In the genomic region with DNA sequence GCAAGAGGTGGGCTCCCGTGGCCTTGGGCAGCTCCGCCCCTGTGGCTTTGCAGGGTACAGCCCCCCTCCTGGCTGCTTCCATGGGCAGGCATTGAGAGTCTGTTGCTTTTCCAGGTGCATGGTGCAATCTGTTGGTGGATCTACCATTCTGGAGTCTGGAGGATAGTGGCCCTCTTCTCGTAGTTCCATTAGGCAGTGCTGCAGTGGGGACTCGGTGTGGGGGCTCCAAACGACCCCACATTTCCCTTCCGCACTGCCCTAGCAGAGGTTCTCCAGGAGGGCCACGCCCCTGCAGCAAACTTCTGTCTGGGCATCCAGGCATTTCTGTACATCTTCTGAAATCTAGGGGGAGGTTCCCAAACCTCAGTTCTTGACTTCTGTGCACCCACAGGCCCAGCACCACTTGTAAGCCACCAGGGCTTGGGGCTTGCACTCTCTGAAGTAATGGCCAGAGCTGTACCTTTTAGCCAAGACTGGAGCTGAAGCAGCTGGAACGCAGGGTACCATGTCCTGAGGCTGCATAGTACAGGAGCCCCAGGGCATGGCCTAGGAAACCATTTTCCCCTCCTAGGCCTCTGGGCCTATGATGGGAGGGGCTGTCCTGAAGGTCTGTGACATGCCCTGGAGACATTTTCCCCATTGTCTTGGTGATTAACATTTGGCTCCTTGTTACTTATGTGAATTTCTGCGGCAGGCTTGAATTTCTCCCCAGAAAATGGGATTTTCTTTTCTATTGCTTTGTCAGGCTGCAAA, we compare ENCODE assay signal across 16 cellular contexts. TPM values are rescaled to one million over a fixed set of nuclear protein-coding genes. Genes with fewer than 3 reads are reported as not detected.
DNase-seq lines count a peak whose midpoint lies in the region; ATAC-seq, FAIRE-seq and TF ChIP-seq lines count a peak whose summit lies in the region.
"Had no signal": no experiment of that assay in that cellular context is flagged by ENCODE, and none has a peak within 500 bp of the region (broad histone marks: within the 10 kb centered on the region; RNA-seq: fewer than 3 reads in every experiment).

No MANE protein-coding gene starts in this region.

- H3K27ac ChIP-seq in CD8-positive, alpha-beta memory T cell (ENCODE audit: low read depth, low read length): no peak overlapping the region
- H3K27ac ChIP-seq in naive thymus-derived CD4-positive, alpha-beta T cell (ENCODE audit: low read depth, low read length): no peak overlapping the region
- no peak overlapping the region for H3K27ac ChIP-seq in aorta (ENCODE audit: low read depth in 1 of 2, low read length in 2 of 2)
- H3K27ac ChIP-seq: GM23248, KMS-11, PC-9 had no signal

- POLR2A ChIA-PET in CD8-positive, alpha-beta memory T cell (lab: Charles Lee): no interaction called here
- POLR2A ChIA-PET in naive thymus-derived CD4-positive, alpha-beta T cell (lab: Charles Lee): no interaction called here

- CTCF ChIA-PET in CD8-positive, alpha-beta memory T cell (lab: Charles Lee): no interaction called here
- CTCF ChIA-PET in naive thymus-derived CD4-positive, alpha-beta T cell (lab: Charles Lee): interaction anchor here (1.0 kb wide), 1 partner anchor 14 kb away, joined by 3 read pairs; no protein-coding TSS in a partner anchor

- peaks cover 22% of the 10 kb centered on the region for H3K4me1 ChIP-seq in CD8-positive, alpha-beta memory T cell (ENCODE audit: insufficient read depth, low read length)
- peaks cover 7 to 14% of the 10 kb centered on the region in 2 donors for H3K4me1 ChIP-seq in naive thymus-derived CD4-positive, alpha-beta T cell (ENCODE audit: control insufficient read depth in 2 of 2, insufficient read depth in 2 of 2, low read length in 2 of 2)
- peaks cover 2 to 4% of the 10 kb centered on the region in 2 donors for H3K4me1 ChIP-seq in aorta (ENCODE audit: control insufficient read depth in 1 of 2, insufficient read depth in 2 of 2, low read length in 2 of 2)
- peaks cover 16% of the 10 kb centered on the region for H3K4me1 ChIP-seq in mucosa of descending colon (ENCODE audit: low read depth)

- peaks cover 60 to 91% (median 85%) of the 10 kb centered on the region in 3 donors for H3K4me1 Mint-ChIP-seq in CD8-positive, alpha-beta memory T cell
- peaks cover 56% of the 10 kb centered on the region for H3K4me1 Mint-ChIP-seq in dendritic cell treated with granulocyte-macrophage colony-stimulating factor and Interleukin-4, amounts not matched to agents 40 ng/mL and 50 ng/mL, for 4 days (ENCODE audit: low read depth)
- H3K4me1 Mint-ChIP-seq in naive thymus-derived CD4-positive, alpha-beta T cell: peaks cover 35 to 79% (median 58%) of the 10 kb centered on the region in 7 donors

- no peaks in the 10 kb centered on the region for H3K9me3 ChIP-seq in CD8-positive, alpha-beta memory T cell (ENCODE audit: low read length)
- no peaks in the 10 kb centered on the region for H3K9me3 ChIP-seq in naive thymus-derived CD4-positive, alpha-beta T cell (ENCODE audit: control insufficient read depth in 2 of 3, low read length in 3 of 3)
- H3K9me3 ChIP-seq in aorta (ENCODE audit: control insufficient read depth, low read length) (no peaks in the 10 kb centered on the region), mucosa of descending colon (no peaks in the 10 kb centered on the region)

- no peak for FAIRE-seq in GM12891 (lab: Jason Lieb, UNC)

- 93 to 95% methylated on average over 9 of the region's 9 CpGs for WGBS in aorta, 2 donors

- no peak overlapping the region for H3K4me3 Mint-ChIP-seq in CD8-positive, alpha-beta memory T cell
- H3K4me3 Mint-ChIP-seq in dendritic cell treated with granulocyte-macrophage colony-stimulating factor and Interleukin-4, amounts not matched to agents 40 ng/mL and 50 ng/mL, for 4 days: no peak overlapping the region
- H3K4me3 Mint-ChIP-seq in naive thymus-derived CD4-positive, alpha-beta T cell: no peak overlapping the region
- H3K4me3 Mint-ChIP-seq: CD8-positive, alpha-beta T cell; HFFc6 had no signal

- TF ChIP-seq POLR2A in GM12891 (IDR thresholded peaks at IDR 0.05; ENCODE audit: low read depth, low read length): peak; percentile 37; the same call in 1 of the 2 replicates

- DNase-seq in CD8-positive, alpha-beta memory T cell: no peak
- DNase-seq in GM12891 (ENCODE audit: insufficient read length, low spot score) (no peak), aorta (no peak), mucosa of descending colon (no peak)
- no peak for DNase-seq in naive thymus-derived CD4-positive, alpha-beta T cell
- DNase-seq: CD8-positive, alpha-beta T cell; DND-41; GF-D8; GM23248; HFFc6; NCI-H1092 treated with DMSO at 0.1 percent for 48 hours; NCI-H187; PC-9 had no signal

- peaks cover 16% of the 10 kb centered on the region for H3K36me3 ChIP-seq in CD8-positive, alpha-beta memory T cell (ENCODE audit: insufficient read depth, low read length)
- H3K36me3 ChIP-seq in naive thymus-derived CD4-positive, alpha-beta T cell (ENCODE audit: control insufficient read depth in 2 of 3, insufficient read depth in 3 of 3, low read length in 3 of 3): peaks cover 4 to 35% (median 8%) of the 10 kb centered on the region in 3 experiments
- peaks cover 0 to 2% of the 10 kb centered on the region in 2 donors for H3K36me3 ChIP-seq in aorta (ENCODE audit: control insufficient read depth in 1 of 2, insufficient read depth in 2 of 2, low read length in 1 of 2)
- no peaks in the 10 kb centered on the region for H3K36me3 ChIP-seq in mucosa of descending colon (ENCODE audit: low read depth)

- no peaks in the 10 kb centered on the region for H3K9me3 Mint-ChIP-seq in CD8-positive, alpha-beta memory T cell
- H3K9me3 Mint-ChIP-seq in dendritic cell treated with granulocyte-macrophage colony-stimulating factor and Interleukin-4, amounts not matched to agents 40 ng/mL and 50 ng/mL, for 4 days: peaks cover 19% of the 10 kb centered on the region
- H3K9me3 Mint-ChIP-seq in naive thymus-derived CD4-positive, alpha-beta T cell: no peaks in the 10 kb centered on the region
- H3K9me3 Mint-ChIP-seq: CD8-positive, alpha-beta T cell; HFFc6 had no signal

- no peak overlapping the region for H3K4me3 ChIP-seq in CD8-positive, alpha-beta memory T cell (ENCODE audit: low read length)
- H3K4me3 ChIP-seq in naive thymus-derived CD4-positive, alpha-beta T cell (ENCODE audit: low read length): no peak overlapping the region
- H3K4me3 ChIP-seq in aorta (ENCODE audit: low read length in 2 of 2) (no peak overlapping the region), mucosa of descending colon (no peak overlapping the region)
- H3K4me3 ChIP-seq: GM23248, PC-9 had no signal

- H3K36me3 Mint-ChIP-seq in CD8-positive, alpha-beta memory T cell: peaks cover 6 to 81% (median 23%) of the 10 kb centered on the region in 3 donors
- peaks cover 90% of the 10 kb centered on the region for H3K36me3 Mint-ChIP-seq in dendritic cell treated with granulocyte-macrophage colony-stimulating factor and Interleukin-4, amounts not matched to agents 40 ng/mL and 50 ng/mL, for 4 days (ENCODE audit: low read depth)
- peaks cover 17 to 48% (median 36%) of the 10 kb centered on the region in 5 donors for H3K36me3 Mint-ChIP-seq in naive thymus-derived CD4-positive, alpha-beta T cell

- no peaks in the 10 kb centered on the region for H3K27me3 Mint-ChIP-seq in CD8-positive, alpha-beta memory T cell
- H3K27me3 Mint-ChIP-seq in dendritic cell treated with granulocyte-macrophage colony-stimulating factor and Interleukin-4, amounts not matched to agents 40 ng/mL and 50 ng/mL, for 4 days: no peaks in the 10 kb centered on the region
- H3K27me3 Mint-ChIP-seq in naive thymus-derived CD4-positive, alpha-beta T cell: no peaks in the 10 kb centered on the region

- TF ChIP-seq CTCF in mucosa of descending colon (IDR thresholded peaks at IDR 0.05): no peak

- H3K27me3 ChIP-seq in CD8-positive, alpha-beta memory T cell (ENCODE audit: insufficient read depth, low read length, poor library complexity, severe bottlenecking): no peaks in the 10 kb centered on the region
- H3K27me3 ChIP-seq in naive thymus-derived CD4-positive, alpha-beta T cell (ENCODE audit: control insufficient read depth in 2 of 2, insufficient read depth in 2 of 2, low read length in 2 of 2): no peaks in the 10 kb centered on the region
- H3K27me3 ChIP-seq in aorta (ENCODE audit: control insufficient read depth in 1 of 2, insufficient read depth in 2 of 2, low read length in 1 of 2): no peaks in the 10 kb centered on the region

- peak overlapping the region in 5 of 8 donors; percentile 15 to 59 (median 50) for H3K27ac Mint-ChIP-seq in CD8-positive, alpha-beta memory T cell
- H3K27ac Mint-ChIP-seq in dendritic cell treated with granulocyte-macrophage colony-stimulating factor and Interleukin-4, amounts not matched to agents 40 ng/mL and 50 ng/mL, for 4 days: peak overlapping the region; percentile 76
- peak overlapping the region in 2 of 9 donors; percentile 62 to 63 for H3K27ac Mint-ChIP-seq in naive thymus-derived CD4-positive, alpha-beta T cell
- H3K27ac Mint-ChIP-seq: CD8-positive, alpha-beta T cell; HFFc6 had no signal

- intact Hi-C loops in dendritic cell treated with granulocyte-macrophage colony-stimulating factor and Interleukin-4, amounts not matched to agents 40 ng/mL and 50 ng/mL, for 4 days (cut with micrococcal nuclease): no loop called here
- intact Hi-C loops in naive thymus-derived CD4-positive, alpha-beta T cell (cut with micrococcal nuclease): loop anchor here in 1 of 2 donors (10.0 kb wide), 1 partner anchor 897 kb away; the partner anchor contains the start of gene MAP2K6
- intact Hi-C loops in aorta (cut with DNase I) (no loop called here), mucosa of descending colon (cut with DNase I, micrococcal nuclease) (no loop called here)

- peak; percentile 30 for ATAC-seq in naive thymus-derived CD4-positive, alpha-beta T cell
- ATAC-seq in aorta (ENCODE audit: low FRiP score) (no peak), GM21529 (IDR thresholded peaks at IDR 0.05; ENCODE audit: unreplicated experiment) (no peak), mucosa of descending colon (no peak)
- ATAC-seq: CD8-positive, alpha-beta T cell had no signal

TF ChIP-seq in GM12891, 5 proteins besides CTCF, POLR2A, EP300 and RAD21:
- no peak for TF ChIP-seq POU2F2 (IDR thresholded peaks at IDR 0.05; ENCODE audit: low read depth, low read length)
- TF ChIP-seq PAX5 (IDR thresholded peaks at IDR 0.05; ENCODE audit: insufficient read depth, low read length, severe bottlenecking): no peak
- no peak for TF ChIP-seq TAF1 (IDR thresholded peaks at IDR 0.05; ENCODE audit: low read depth, low read length)
- no peak for TF ChIP-seq SPI1 (IDR thresholded peaks at IDR 0.05; ENCODE audit: low read depth, low read length)
- TF ChIP-seq POLR2AphosphoS5 (IDR thresholded peaks at IDR 0.05; ENCODE audit: low read depth, low read length): no peak; the same call in 1 of the 2 replicates

RNA-seq across cellular contexts. Expression of gene PRKAR1A, which starts 6.0 kb away (rescaled TPM):
- 100 to 1,000 TPM; 197 to 203 TPM for total RNA-seq in CD8-positive, alpha-beta memory T cell
- polyA plus RNA-seq in CD8-positive, alpha-beta memory T cell: 191 TPM
- 75.4 TPM for polyA plus RNA-seq in GM12891 (2012; ENCODE audit: low read depth, missing spikeins)
- total RNA-seq in naive thymus-derived CD4-positive, alpha-beta T cell: 100 to 1,000 TPM; 115 to 224 (median 156) TPM
- 100 to 1,000 TPM; 156 to 181 TPM for polyA plus RNA-seq in naive thymus-derived CD4-positive, alpha-beta T cell
- total RNA-seq in aorta: 100 to 1,000 TPM; 251 to 297 TPM
- polyA plus RNA-seq in aorta: 100 to 1,000 TPM in 1 of 2 donors, 10 to 100 TPM in 1; 97.0 to 104 TPM
- 100 to 1,000 TPM; 132 to 238 (median 147) TPM for total RNA-seq in mucosa of descending colon
